ENCODE assay signal across 25 cellular contexts in genomic region chr5:163360681-163361080, GRCh38.
"Had no signal": no experiment of that assay in that cellular context is flagged by ENCODE, and none has a peak within 500 bp of the region (broad histone marks: within the 10 kb centered on the region; RNA-seq: fewer than 3 reads in every experiment).

No MANE protein-coding gene starts in this region.

- H3K27me3 ChIP-seq: breast epithelium, dorsolateral prefrontal cortex, hepatocyte, stomach, suprapubic skin, tibial nerve had no signal

- H3K27ac Mint-ChIP-seq: activated naive CD8-positive, alpha-beta T cell treated with anti-CD3 and anti-CD28 coated beads for 36 hours; activated T-helper 2 cell treated with anti-CD3 and anti-CD28 coated beads, Interferon-gamma antibody, Interleukin-2, Interleukin-4, amounts not matched to agents 10 μg/mL and 5 μg/mL and 100 μg/mL, durations not matched to agents 14 hours and 24 hours and 36 hours; effector memory CD8-positive, alpha-beta T cell; natural killer cell; stimulated activated memory B cell treated with anti-CD40 and anti-IgM and Interleukin-4, amounts not matched to agents 10 μg/mL and 1 μg/mL and 100 μg/mL, for 72 hours had no signal

- H3K36me3 ChIP-seq: breast epithelium, left ventricle myocardium inferior, stomach, suprapubic skin, tibial nerve had no signal

- H3K36me3 Mint-ChIP-seq: activated naive CD8-positive, alpha-beta T cell treated with anti-CD3 and anti-CD28 coated beads for 36 hours; natural killer cell had no signal

- DNase-seq: activated CD4-positive, alpha-beta T cell treated with anti-CD3 and anti-CD28 coated beads for 4 hours; activated CD4-positive, alpha-beta T cell treated with anti-CD3 and anti-CD28 coated beads, Interleukin-2, amount 50 U/mL, for 48 hours; activated CD4-positive, CD25-positive, alpha-beta regulatory T cell; activated CD8-positive, alpha-beta memory T cell treated with anti-CD3 and anti-CD28 coated beads, Interleukin-2, amount 50 U/mL, for 48 hours; activated naive CD4-positive, alpha-beta T cell; activated naive CD8-positive, alpha-beta T cell treated with anti-CD3 and anti-CD28 coated beads for 36 hours; activated T-cell treated with anti-CD3 and anti-CD28 coated beads, Interleukin-2, amount 50 U/mL, for 4 hours; dorsolateral prefrontal cortex; effector memory CD8-positive, alpha-beta T cell; foreskin melanocyte; kidney glomerular epithelial cell; left ventricle myocardium inferior; natural killer cell; small intestine; stimulated activated CD4-positive, alpha-beta T cell treated with anti-CD3 and anti-CD28 coated beads, Interleukin-2, amount 100 ng/mL, for 24 hours; stomach had no signal

- H3K9me3 Mint-ChIP-seq: activated naive CD8-positive, alpha-beta T cell treated with anti-CD3 and anti-CD28 coated beads for 36 hours; activated T-cell treated with anti-CD3 and anti-CD28 coated beads, Interleukin-2, amount 50 U/mL, for 4 hours; activated T-helper 2 cell treated with anti-CD3 and anti-CD28 coated beads, Interferon-gamma antibody, Interleukin-2, Interleukin-4, amounts not matched to agents 10 μg/mL and 5 μg/mL and 100 μg/mL, durations not matched to agents 14 hours and 24 hours and 36 hours; central memory CD8-positive, alpha-beta T cell; effector memory CD8-positive, alpha-beta T cell; natural killer cell had no signal

- H3K4me1 ChIP-seq: breast epithelium, left ventricle myocardium inferior, suprapubic skin had no signal

- H3K4me1 Mint-ChIP-seq: activated naive CD8-positive, alpha-beta T cell treated with anti-CD3 and anti-CD28 coated beads for 36 hours; central memory CD8-positive, alpha-beta T cell; natural killer cell; stimulated activated memory B cell treated with anti-CD40 and anti-IgM and Interleukin-4, amounts not matched to agents 10 μg/mL and 1 μg/mL and 100 μg/mL, for 72 hours had no signal

- H3K4me3 Mint-ChIP-seq: activated naive CD8-positive, alpha-beta T cell treated with anti-CD3 and anti-CD28 coated beads for 36 hours; activated T-cell treated with anti-CD3 and anti-CD28 coated beads, Interleukin-2, amount 50 U/mL, for 4 hours; central memory CD8-positive, alpha-beta T cell; effector memory CD8-positive, alpha-beta T cell; natural killer cell; stimulated activated memory B cell treated with anti-CD40 and anti-IgM and Interleukin-4, amounts not matched to agents 10 μg/mL and 1 μg/mL and 100 μg/mL, for 72 hours had no signal

- H3K9me3 ChIP-seq: breast epithelium, stomach, suprapubic skin, tibial nerve had no signal

- ATAC-seq: activated T-cell treated with anti-CD3 and anti-CD28 coated beads, Interleukin-2, amount 50 U/mL, for 4 hours; effector memory CD8-positive, alpha-beta T cell; esophagus mucosa; natural killer cell; sciatic nerve; stimulated activated memory B cell treated with anti-CD40 and anti-IgM and Interleukin-4, amounts not matched to agents 10 μg/mL and 1 μg/mL and 100 μg/mL, for 72 hours had no signal

- H3K27ac ChIP-seq: breast epithelium, dorsolateral prefrontal cortex, hepatocyte, left ventricle myocardium inferior, stomach, suprapubic skin, tibial nerve had no signal

- H3K4me3 ChIP-seq: breast epithelium, dorsolateral prefrontal cortex, hepatocyte, left ventricle myocardium inferior, stomach, suprapubic skin, tibial nerve had no signal
